ENCODE assay signal across 21 cellular contexts in the genomic region with DNA sequence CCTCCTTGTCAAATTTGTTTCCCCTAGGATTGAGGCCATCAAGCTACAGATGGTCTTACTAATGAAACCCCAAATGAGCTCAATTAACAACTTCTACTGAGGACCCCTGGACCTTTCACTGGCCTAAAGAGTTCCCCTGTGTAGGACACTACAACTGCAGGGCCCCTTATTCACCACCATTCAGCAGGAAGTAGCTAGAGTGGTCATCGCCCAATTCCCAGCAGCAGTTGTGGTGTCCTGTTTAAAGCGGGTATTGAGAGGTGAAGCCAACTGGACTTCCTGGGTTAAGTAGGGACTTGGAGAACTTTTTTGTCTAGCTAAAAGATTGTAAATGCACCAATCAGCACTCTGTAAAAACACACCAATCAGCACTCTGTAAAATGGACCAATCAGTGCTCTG.
"Had no signal": no experiment of that assay in that cellular context is flagged by ENCODE, and none has a peak within 500 bp of the region (broad histone marks: within the 10 kb centered on the region; RNA-seq: fewer than 3 reads in every experiment).

No MANE protein-coding gene starts in this region.

- H3K4me3 Mint-ChIP-seq: activated naive CD4-positive, alpha-beta T cell treated with anti-CD3 and anti-CD28 coated beads, Interleukin-2, amount 10 ng/mL, durations not matched to agents 7 days and 5 days; activated T-helper 17 cell treated with anti-CD3 and anti-CD28 coated beads, Interleukin-2, amount 50 U/mL, for 72 hours; nephron; T-helper 2 cell treated with Interferon-gamma antibody and Interleukin-4, amounts not matched to agents 5 μg/mL and 100 μg/mL, for 36 hours had no signal

- DNase-seq: activated CD4-positive, CD25-positive, alpha-beta regulatory T cell; activated naive CD4-positive, alpha-beta T cell treated with anti-CD3 and anti-CD28 coated beads, Interleukin-2, amount 10 ng/mL, durations not matched to agents 7 days and 5 days; activated T-cell treated with anti-CD3 and anti-CD28 coated beads for 4 hours; aorta; brain microvascular endothelial cell; central memory CD4-positive, alpha-beta T cell; dorsolateral prefrontal cortex; foreskin keratinocyte; midbrain; stimulated activated CD4-positive, alpha-beta T cell treated with anti-CD3 and anti-CD28 coated beads, Interleukin-4, amount 100 ng/mL, for 1 hour; upper lobe of left lung had no signal

- H3K4me1 Mint-ChIP-seq: activated naive CD4-positive, alpha-beta T cell treated with anti-CD3 and anti-CD28 coated beads, Interleukin-2, amount 10 ng/mL, durations not matched to agents 7 days and 5 days; activated T-helper 17 cell treated with anti-CD3 and anti-CD28 coated beads, Interleukin-2, amount 50 U/mL, for 72 hours; nephron had no signal

- H3K4me2 ChIP-seq: hepatocyte, smooth muscle cell had no signal

- ATAC-seq: activated T-helper 17 cell treated with anti-CD3 and anti-CD28 coated beads, Interleukin-2, amount 50 U/mL, for 72 hours; foreskin keratinocyte; left lobe of liver; sciatic nerve had no signal

- H3K27ac ChIP-seq: brain microvascular endothelial cell, dorsolateral prefrontal cortex, foreskin keratinocyte, hepatocyte, parathyroid adenoma, thoracic aorta, upper lobe of left lung had no signal

- H3K27ac Mint-ChIP-seq: activated naive CD4-positive, alpha-beta T cell treated with anti-CD3 and anti-CD28 coated beads, Interleukin-2, amount 10 ng/mL, durations not matched to agents 7 days and 5 days; activated T-helper 17 cell treated with anti-CD3 and anti-CD28 coated beads, Interleukin-2, amount 50 U/mL, for 72 hours; nephron; T-helper 2 cell treated with Interferon-gamma antibody and Interleukin-4, amounts not matched to agents 5 μg/mL and 100 μg/mL, for 36 hours had no signal

- H3K36me3 ChIP-seq: brain microvascular endothelial cell, thoracic aorta, upper lobe of left lung had no signal

- H2AFZ ChIP-seq: hepatocyte, parathyroid adenoma had no signal

- H3K27me3 Mint-ChIP-seq: activated naive CD4-positive, alpha-beta T cell treated with anti-CD3 and anti-CD28 coated beads, Interleukin-2, amount 10 ng/mL, durations not matched to agents 7 days and 5 days had no signal

- H3K9ac ChIP-seq: parathyroid adenoma had no signal

- H3K4me3 ChIP-seq: dorsolateral prefrontal cortex, hepatocyte, lung, smooth muscle cell, thoracic aorta, upper lobe of left lung had no signal

- H3K9me3 Mint-ChIP-seq: activated T-helper 17 cell treated with anti-CD3 and anti-CD28 coated beads, Interleukin-2, amount 50 U/mL, for 72 hours had no signal

- H3K27me3 ChIP-seq: brain microvascular endothelial cell, dorsolateral prefrontal cortex, foreskin keratinocyte, hepatocyte, upper lobe of left lung had no signal

- H3K36me3 Mint-ChIP-seq: activated naive CD4-positive, alpha-beta T cell treated with anti-CD3 and anti-CD28 coated beads, Interleukin-2, amount 10 ng/mL, durations not matched to agents 7 days and 5 days had no signal

- H3K4me1 ChIP-seq: foreskin keratinocyte, parathyroid adenoma, upper lobe of left lung had no signal

- H3K79me2 ChIP-seq: hepatocyte, parathyroid adenoma had no signal
